18 cellular contexts compared by ENCODE assay signal in the genomic region with DNA sequence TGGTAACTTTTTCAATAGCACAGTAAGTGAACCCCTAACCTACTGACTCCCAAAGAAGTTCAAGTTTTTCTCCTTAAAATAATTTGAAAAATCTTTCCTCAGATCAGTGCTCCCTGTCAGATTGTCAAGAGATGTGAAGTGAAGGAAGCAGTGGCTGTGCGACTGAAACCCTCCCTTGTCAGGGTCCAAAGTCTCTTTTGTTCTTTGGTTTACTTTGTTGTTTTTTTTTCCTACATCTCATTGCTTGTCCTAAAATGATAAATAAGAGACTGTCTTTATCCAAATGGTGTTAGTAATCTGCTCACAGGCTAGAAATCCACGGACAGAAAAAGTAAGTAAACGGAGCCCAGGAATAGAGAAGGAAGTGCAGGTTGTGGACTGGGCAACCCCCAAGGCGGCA. TPM values are rescaled to one million over a fixed set of nuclear protein-coding genes. Genes with fewer than 3 reads are reported as not detected.
DNase-seq lines count a peak whose midpoint lies in the region; ATAC-seq and TF ChIP-seq lines count a peak whose summit lies in the region.
"Had no signal": no experiment of that assay in that cellular context is flagged by ENCODE, and none has a peak within 500 bp of the region (broad histone marks: within the 10 kb centered on the region; RNA-seq: fewer than 3 reads in every experiment).

No MANE protein-coding gene starts in this region.

- no peak overlapping the region for H3K9ac ChIP-seq in endodermal cell (ENCODE audit: extremely low read depth, low read length, poor library complexity, severe bottlenecking)
- H3K9ac ChIP-seq in neural progenitor cell = no peak overlapping the region

- no peak overlapping the region for H2AFZ ChIP-seq in neural progenitor cell (replicated peaks)

- peak overlapping the region; percentile 92 for H3K4me3 Mint-ChIP-seq in endodermal cell
- H3K4me3 Mint-ChIP-seq in neural progenitor cell = peak overlapping the region; percentile 95
- H3K4me3 Mint-ChIP-seq: CD4-positive, CD25-positive, alpha-beta regulatory T cell had no signal

- no peaks in the 10 kb centered on the region for H3K9me3 ChIP-seq in HAP-1
- H3K9me3 ChIP-seq in endodermal cell (ENCODE audit: control insufficient read depth, low read length) = no peaks in the 10 kb centered on the region
- H3K9me3 ChIP-seq in neural progenitor cell (ENCODE audit: low read depth) = no peaks in the 10 kb centered on the region

- H3K27me3 ChIP-seq in HAP-1 (ENCODE audit: low read depth) (no peaks in the 10 kb centered on the region), endodermal cell (ENCODE audit: control insufficient read depth, insufficient read depth, low read length, poor library complexity, severe bottlenecking) (no peaks in the 10 kb centered on the region), neural progenitor cell (no peaks in the 10 kb centered on the region)

- H4K20me1 ChIP-seq in neural progenitor cell (ENCODE audit: low read depth) = peaks cover 26% of the 10 kb centered on the region

- DNase-seq in HAP-1 (ENCODE audit: low spot score in 2 of 2) (no peak), endodermal cell (no peak), left lobe of liver (ENCODE audit: low spot score) (no peak), neural progenitor cell (ENCODE audit: low spot score) (no peak), T-helper 2 cell (no peak), mesenteric fat pad (ENCODE audit: low spot score) (no peak)
- DNase-seq: ACHN; CD4-positive, CD25-positive, alpha-beta regulatory T cell; DMS53; NCI-H1417; NCI-H2029; NCI-H2171 treated with DMSO at 0.1 percent for 48 hours; NCI-H510A; SHP77 had no signal

- H3K4me1 Mint-ChIP-seq in endodermal cell = peaks cover 31% of the 10 kb centered on the region
- H3K4me1 Mint-ChIP-seq in neural progenitor cell = peaks cover 37% of the 10 kb centered on the region

- WGBS in endodermal cell (ENCODE audit: insufficient coverage in 1 of 2, insufficient read length in 1 of 2), 2 experiments = 48 to 71% methylated on average over 3 to 4 of the region's 4 CpGs

- H3K36me3 Mint-ChIP-seq in endodermal cell (ENCODE audit: low read depth) (peaks cover 27% of the 10 kb centered on the region), neural progenitor cell (peaks cover 10% of the 10 kb centered on the region)
- H3K36me3 Mint-ChIP-seq: CD4-positive, CD25-positive, alpha-beta regulatory T cell; IgD-negative memory B cell had no signal

- peaks cover 33% of the 10 kb centered on the region for H3F3A ChIP-seq in neural progenitor cell (ENCODE audit: low read depth)

- H3K27ac ChIP-seq in endodermal cell (ENCODE audit: low read depth, low read length) (no peak overlapping the region), neural progenitor cell (no peak overlapping the region)

- peak overlapping the region; percentile 96 for H3K27ac Mint-ChIP-seq in endodermal cell
- no peak overlapping the region for H3K27ac Mint-ChIP-seq in neural progenitor cell
- H3K27ac Mint-ChIP-seq: CD4-positive, CD25-positive, alpha-beta regulatory T cell; IgD-negative memory B cell had no signal

- no peaks in the 10 kb centered on the region for H3K27me3 Mint-ChIP-seq in endodermal cell (ENCODE audit: insufficient read depth)
- H3K27me3 Mint-ChIP-seq in neural progenitor cell (ENCODE audit: insufficient read depth, low read depth) = peaks cover 4% of the 10 kb centered on the region

- TF ChIP-seq CTCF in endodermal cell (conservative IDR thresholded peaks at IDR 0.05) = no peak
- no peak for TF ChIP-seq CTCF in neural progenitor cell (IDR thresholded peaks at IDR 0.05)

- H3K4me3 ChIP-seq in HAP-1 = peak overlapping the region; percentile 70
- peak overlapping the region; percentile 95 for H3K4me3 ChIP-seq in endodermal cell (ENCODE audit: low read length)
- peak overlapping the region; percentile 78 for H3K4me3 ChIP-seq in neural progenitor cell

- H3K79me2 ChIP-seq in neural progenitor cell (ENCODE audit: low read depth) = peaks cover 49% of the 10 kb centered on the region

- H3K4me2 ChIP-seq in neural progenitor cell = peak overlapping the region; percentile 85

- peaks cover 34% of the 10 kb centered on the region for H3K4me1 ChIP-seq in HAP-1
- no peaks in the 10 kb centered on the region for H3K4me1 ChIP-seq in endodermal cell (ENCODE audit: control insufficient read depth, insufficient read depth, low read length)
- peaks cover 19% of the 10 kb centered on the region for H3K4me1 ChIP-seq in neural progenitor cell

- H3K9me3 Mint-ChIP-seq in endodermal cell (no peaks in the 10 kb centered on the region), neural progenitor cell (no peaks in the 10 kb centered on the region)

- H3K36me3 ChIP-seq in HAP-1 (replicated peaks) (peaks cover 23% of the 10 kb centered on the region), endodermal cell (ENCODE audit: control insufficient read depth, insufficient read depth, low read length) (peaks cover 9% of the 10 kb centered on the region), neural progenitor cell (no peaks in the 10 kb centered on the region)

- in situ Hi-C loops in HAP-1 (cut with MboI; ENCODE audit: low sequenced_read_pairs) = no loop called here

- ATAC-seq in left lobe of liver (peak; percentile 40), HG03280 (IDR thresholded peaks at IDR 0.05; ENCODE audit: unreplicated experiment) (no peak), HG03159 (IDR thresholded peaks at IDR 0.05; ENCODE audit: unreplicated experiment) (no peak)

RNA-seq across cellular contexts. Expression of a gene that starts 1.0 kb away (rescaled TPM):
- total RNA-seq in endodermal cell (100 to 1,000 TPM; 132 to 284 TPM), left lobe of liver (1.8 TPM), neural progenitor cell (ENCODE audit: low replicate concordance) (187 and 215 TPM in 2 replicates), mesenteric fat pad (not detected)
- polyA plus RNA-seq in endodermal cell (2013, experiment 1 of 2) = 159 TPM
- polyA plus RNA-seq in endodermal cell (2013, experiment 2 of 2) = 126 TPM
- polyA plus RNA-seq: CD4-positive, CD25-positive, alpha-beta regulatory T cell; IgD-negative memory B cell had no signal

RNA-seq across cellular contexts. Expression of a gene that starts 22.0 kb away (rescaled TPM):
- total RNA-seq in endodermal cell = 1 to 10 TPM; 1.7 to 3.1 TPM
- 1.3 TPM for polyA plus RNA-seq in endodermal cell (2013, experiment 1 of 2)
- 1.4 TPM for polyA plus RNA-seq in endodermal cell (2013, experiment 2 of 2)
- not detected for total RNA-seq in left lobe of liver
- total RNA-seq in neural progenitor cell (ENCODE audit: low replicate concordance) = 1.2 and 1.8 TPM in 2 replicates
- total RNA-seq in mesenteric fat pad = not detected
- total RNA-seq: CD4-positive, CD25-positive, alpha-beta regulatory T cell; LHCN-M2 had no signal
- polyA plus RNA-seq: CD4-positive, CD25-positive, alpha-beta regulatory T cell; IgD-negative memory B cell had no signal

Comparison
In these comparisons a context has a peak if more than half of its experiments do, and no peak if none do; other contexts are left out.
1. RNA of a gene that starts 1.0 kb away (total RNA-seq): 132 to 284 TPM in endodermal cell and 187 to 215 TPM in neural progenitor cell; 1.8 TPM in left lobe of liver (single experiment) and not detected in mesenteric fat pad (single experiment); every median in the first group is over 10 times any median in the second.
2. Peak in every context shown above with its lines, with median percentiles within 50 percentile points of each other: H3K4me3 ChIP-seq.